26 cellular contexts compared by ENCODE assay signal in the genomic region with DNA sequence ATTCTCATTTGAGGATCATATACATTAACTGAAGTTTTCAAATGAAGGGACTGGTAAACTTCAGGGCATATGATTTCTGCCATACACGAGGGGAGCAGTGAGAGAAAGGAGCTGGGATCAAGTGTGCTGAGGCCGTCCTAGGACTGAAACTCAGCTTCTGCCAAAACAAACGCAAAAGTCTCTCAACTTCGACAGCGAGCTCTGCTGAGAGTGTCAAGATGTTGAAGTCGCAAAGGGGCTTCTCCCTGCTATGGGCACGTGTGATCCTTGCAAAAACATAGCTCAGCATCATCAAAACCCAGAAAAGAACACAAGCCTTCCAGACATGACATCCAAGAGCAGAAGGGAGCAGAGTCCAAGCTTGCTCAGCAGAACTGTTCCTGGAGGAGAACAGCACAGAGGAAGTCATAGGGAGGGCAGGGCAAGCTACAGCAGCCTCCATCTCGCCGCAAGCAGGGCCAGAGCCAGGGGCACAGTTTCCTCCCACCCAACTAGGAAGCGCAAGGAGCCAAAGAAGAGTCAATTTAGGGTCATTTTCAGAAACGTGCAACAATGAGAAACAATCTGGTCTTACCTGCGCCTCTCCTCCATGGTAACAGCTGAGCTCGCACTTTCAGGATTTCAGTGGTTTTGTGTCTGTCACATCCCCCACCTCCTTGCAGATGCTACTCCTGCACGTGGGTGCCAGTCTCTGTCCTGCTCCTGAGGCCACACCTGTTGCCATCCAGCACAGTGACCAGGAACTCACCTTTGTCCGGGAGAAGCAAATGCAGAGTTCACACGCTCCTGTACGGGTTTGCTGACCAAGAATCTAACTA.
DNase-seq lines count a peak whose midpoint lies in the region; ATAC-seq and TF ChIP-seq lines count a peak whose summit lies in the region.
"Had no signal": no experiment of that assay in that cellular context is flagged by ENCODE, and none has a peak within 500 bp of the region (broad histone marks: within the 10 kb centered on the region; RNA-seq: fewer than 3 reads in every experiment).

No MANE protein-coding gene starts in this region.

- no peak overlapping the region for H3K4me3 ChIP-seq in left ventricle myocardium inferior
- H3K4me3 ChIP-seq in fibroblast of the aortic adventitia (ENCODE audit: low read depth, low read length): no peak overlapping the region
- no peak overlapping the region for H3K4me3 ChIP-seq in naive thymus-derived CD4-positive, alpha-beta T cell (ENCODE audit: low read length)
- H3K4me3 ChIP-seq: psoas muscle, spleen, stomach, upper lobe of left lung had no signal

- peak overlapping the region; percentile 30 to 37 (median 32) for H3K27ac Mint-ChIP-seq in nephron
- H3K27ac Mint-ChIP-seq in naive thymus-derived CD4-positive, alpha-beta T cell: no peak overlapping the region
- H3K27ac Mint-ChIP-seq: activated naive CD8-positive, alpha-beta T cell; B cell; dendritic cell treated with granulocyte-macrophage colony-stimulating factor and Interleukin-4, amounts not matched to agents 40 ng/mL and 50 ng/mL, for 4 days had no signal

- peaks cover 1% of the 10 kb centered on the region for H3K9me3 Mint-ChIP-seq in nephron
- peaks cover 0 to 12% (median under 1%) of the 10 kb centered on the region in 11 donors for H3K9me3 Mint-ChIP-seq in naive thymus-derived CD4-positive, alpha-beta T cell
- H3K9me3 Mint-ChIP-seq: dendritic cell treated with granulocyte-macrophage colony-stimulating factor and Interleukin-4, amounts not matched to agents 40 ng/mL and 50 ng/mL, for 4 days had no signal

- no peaks in the 10 kb centered on the region for H3K9me3 ChIP-seq in left ventricle myocardium inferior (replicated peaks)
- H3K9me3 ChIP-seq in naive thymus-derived CD4-positive, alpha-beta T cell (ENCODE audit: control insufficient read depth in 2 of 3, low read length in 3 of 3): no peaks in the 10 kb centered on the region
- H3K9me3 ChIP-seq: psoas muscle, stomach, upper lobe of left lung had no signal

- H3K27me3 ChIP-seq in left ventricle myocardium inferior (ENCODE audit: low read depth): no peaks in the 10 kb centered on the region
- peaks cover 0 to 7% of the 10 kb centered on the region in 2 donors for H3K27me3 ChIP-seq in naive thymus-derived CD4-positive, alpha-beta T cell (ENCODE audit: control insufficient read depth in 2 of 2, insufficient read depth in 2 of 2, low read length in 2 of 2)
- H3K27me3 ChIP-seq: stomach, upper lobe of left lung had no signal

- peaks cover 30% of the 10 kb centered on the region for H3K4me1 ChIP-seq in left ventricle myocardium inferior
- H3K4me1 ChIP-seq in naive thymus-derived CD4-positive, alpha-beta T cell (ENCODE audit: control insufficient read depth in 2 of 2, insufficient read depth in 2 of 2, low read length in 2 of 2): no peaks in the 10 kb centered on the region
- H3K4me1 ChIP-seq: spleen had no signal

- no peaks in the 10 kb centered on the region for H3K36me3 ChIP-seq in left ventricle myocardium inferior
- H3K36me3 ChIP-seq in naive thymus-derived CD4-positive, alpha-beta T cell (ENCODE audit: control insufficient read depth in 2 of 3, insufficient read depth in 3 of 3, low read length in 3 of 3): no peaks in the 10 kb centered on the region
- H3K36me3 ChIP-seq: spleen, stomach, upper lobe of left lung had no signal

- TF ChIP-seq CTCF in left ventricle myocardium inferior (IDR thresholded peaks at IDR 0.05; ENCODE audit: borderline replicate concordance): no peak
- TF ChIP-seq CTCF in fibroblast of the aortic adventitia (IDR thresholded peaks at IDR 0.05; ENCODE audit: insufficient read depth, low read length): no peak
- no peak for TF ChIP-seq CTCF in nephron (IDR thresholded peaks at IDR 0.05; ENCODE audit: unreplicated experiment in 3 of 3)

- H3K27ac ChIP-seq in left ventricle myocardium inferior (replicated peaks): no peak overlapping the region
- H3K27ac ChIP-seq in naive thymus-derived CD4-positive, alpha-beta T cell (ENCODE audit: low read depth, low read length): no peak overlapping the region
- H3K27ac ChIP-seq: psoas muscle, spleen, upper lobe of left lung had no signal

- H3K4me1 Mint-ChIP-seq in nephron: peaks cover 42% of the 10 kb centered on the region
- H3K4me1 Mint-ChIP-seq in naive thymus-derived CD4-positive, alpha-beta T cell: no peaks in the 10 kb centered on the region
- H3K4me1 Mint-ChIP-seq: B cell had no signal

- ATAC-seq in Right ventricle myocardium superior (ENCODE audit: poor library complexity) (peak; percentile 53), HG02763 (IDR thresholded peaks at IDR 0.05; ENCODE audit: unreplicated experiment) (no peak)
- no peak for ATAC-seq in naive thymus-derived CD4-positive, alpha-beta T cell
- ATAC-seq: HCT116 had no signal

- POLR2A ChIA-PET in naive thymus-derived CD4-positive, alpha-beta T cell (lab: Charles Lee): no interaction called here

- peaks cover 2% of the 10 kb centered on the region for H3K36me3 Mint-ChIP-seq in nephron (ENCODE audit: low read depth)
- H3K36me3 Mint-ChIP-seq in naive thymus-derived CD4-positive, alpha-beta T cell: no peaks in the 10 kb centered on the region
- H3K36me3 Mint-ChIP-seq: activated naive CD8-positive, alpha-beta T cell had no signal

- H3K27me3 Mint-ChIP-seq in nephron (ENCODE audit: low read depth): no peaks in the 10 kb centered on the region
- H3K27me3 Mint-ChIP-seq in naive thymus-derived CD4-positive, alpha-beta T cell: peaks cover 0 to 31% (median 22%) of the 10 kb centered on the region in 5 donors
- H3K27me3 Mint-ChIP-seq: brain had no signal

- CTCF ChIA-PET in naive thymus-derived CD4-positive, alpha-beta T cell (lab: Charles Lee): no interaction called here

- peak overlapping the region in 1 of 3 experiments; percentile 26 for H3K4me3 Mint-ChIP-seq in nephron
- no peak overlapping the region for H3K4me3 Mint-ChIP-seq in naive thymus-derived CD4-positive, alpha-beta T cell
- H3K4me3 Mint-ChIP-seq: activated naive CD8-positive, alpha-beta T cell; B cell; dendritic cell treated with granulocyte-macrophage colony-stimulating factor and Interleukin-4, amounts not matched to agents 40 ng/mL and 50 ng/mL, for 4 days had no signal

- intact Hi-C loops in Right ventricle myocardium superior (cut with DNase I) (no loop called here), left ventricle myocardium inferior (cut with micrococcal nuclease) (no loop called here)
- intact Hi-C loops in naive thymus-derived CD4-positive, alpha-beta T cell (cut with micrococcal nuclease): no loop called here

- DNase-seq in Right ventricle myocardium superior: no peak
- DNase-seq in left ventricle myocardium inferior: no peak
- DNase-seq in fibroblast of the aortic adventitia (ENCODE audit: low read depth): peak; percentile 22
- no peak for DNase-seq in NCI-H2081 (lab: John Stamatoyannopoulos, UW)
- no peak for DNase-seq in naive thymus-derived CD4-positive, alpha-beta T cell
- DNase-seq in HPDE6-E6E7 (ENCODE audit: extremely low spot score): no peak
- DNase-seq: activated CD8-positive, alpha-beta memory T cell treated with anti-CD3 and anti-CD28 coated beads for 24 hours; activated T-cell treated with anti-CD3 and anti-CD28 coated beads, Interleukin-2, amount 50 U/mL, for 48 hours; COR-L47; foreskin melanocyte; NCI-H1105; NCI-H2107; NCI-H510A treated with DMSO at 0.1 percent for 48 hours; spleen; stimulated activated CD4-positive, alpha-beta T cell treated with anti-CD3 and anti-CD28 coated beads, Interleukin-4, amount 100 ng/mL, for 24 hours; stomach; T1000; upper lobe of left lung had no signal

Comparison
In these comparisons a context has a peak if more than half of its experiments do, and no peak if none do; other contexts are left out.
1. H3K27ac Mint-ChIP-seq: peak in nephron (3 of 3); none in naive thymus-derived CD4-positive, alpha-beta T cell (0 of 9).